In the genomic region with DNA sequence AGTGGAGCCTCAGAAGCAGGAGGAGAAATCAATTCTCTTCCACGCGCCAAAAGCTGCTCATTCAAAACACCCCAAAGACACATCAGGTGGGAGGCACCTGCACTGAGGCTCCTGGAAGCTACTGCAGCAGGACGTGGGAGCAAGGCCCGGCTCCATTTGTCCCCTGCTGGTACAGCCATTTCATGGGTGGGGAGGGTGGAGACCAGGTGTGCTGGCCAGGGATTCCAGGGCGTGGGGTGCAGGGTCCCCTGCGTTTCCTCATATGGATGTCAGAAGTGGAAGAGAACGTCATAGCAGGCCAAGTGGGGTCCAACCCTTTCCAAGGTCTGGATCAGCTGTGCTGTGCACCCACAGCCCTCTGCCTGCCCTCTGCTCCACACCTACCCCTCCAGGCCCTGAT, we compare ENCODE assay signal across 20 cellular contexts.
"Had no signal": no experiment of that assay in that cellular context is flagged by ENCODE, and none has a peak within 500 bp of the region (broad histone marks: within the 10 kb centered on the region; RNA-seq: fewer than 3 reads in every experiment).

No MANE protein-coding gene starts in this region.

- H3K27me3 ChIP-seq: right atrium auricular region, right lobe of liver, uterus had no signal

- DNase-seq: hippocampal formation; left colon; left lung; lower lobe of right lung; mammary epithelial cell; mesenchymal stem cell; naive thymus-derived CD8-positive, alpha-beta T cell; occipital lobe; stimulated activated CD4-positive, alpha-beta T cell treated with anti-CD3 and anti-CD28 coated beads, Interleukin-4, amount 100 ng/mL, for 24 hours; stimulated activated naive CD4-positive, alpha-beta T cell; stimulated activated naive CD8-positive, alpha-beta T cell treated with anti-CD3 and anti-CD28 coated beads, Interleukin-15, amount 100 ng/mL, for 72 hours; substantia nigra; uterus had no signal

- FAIRE-seq: keratinocyte had no signal

- H3K4me1 ChIP-seq: left lung, lower lobe of right lung, parathyroid adenoma, right atrium auricular region, right lobe of liver, tibial nerve, uterus had no signal

- H3K36me3 ChIP-seq: left lung, lower lobe of right lung, neutrophil, right atrium auricular region, right lobe of liver, tibial nerve, uterus had no signal

- H3K27ac ChIP-seq: left lung, lower lobe of right lung, neutrophil, parathyroid adenoma, right atrium auricular region, right lobe of liver, tibial nerve, uterus had no signal

- H3K4me3 ChIP-seq: left lung, lower lobe of right lung, right atrium auricular region, right lobe of liver, tibial nerve, uterus had no signal

- ATAC-seq: left colon; left lung; lower lobe of right lung; naive thymus-derived CD8-positive, alpha-beta T cell; stimulated activated effector memory CD8-positive, alpha-beta T cell treated with anti-CD3 and anti-CD28 coated beads, Interleukin-12 subunit alpha, Interleukin-12 subunit beta, amount 100 ng/mL, for 72 hours; stimulated activated naive CD8-positive, alpha-beta T cell treated with anti-CD3 and anti-CD28 coated beads, Interleukin-15, amount 100 ng/mL, for 72 hours had no signal

- H3K9me3 ChIP-seq: left lung, lower lobe of right lung, neutrophil, right atrium auricular region, right lobe of liver, uterus had no signal

- H3K9ac ChIP-seq: parathyroid adenoma had no signal
